24 cellular contexts compared by ENCODE assay signal in the genomic region with DNA sequence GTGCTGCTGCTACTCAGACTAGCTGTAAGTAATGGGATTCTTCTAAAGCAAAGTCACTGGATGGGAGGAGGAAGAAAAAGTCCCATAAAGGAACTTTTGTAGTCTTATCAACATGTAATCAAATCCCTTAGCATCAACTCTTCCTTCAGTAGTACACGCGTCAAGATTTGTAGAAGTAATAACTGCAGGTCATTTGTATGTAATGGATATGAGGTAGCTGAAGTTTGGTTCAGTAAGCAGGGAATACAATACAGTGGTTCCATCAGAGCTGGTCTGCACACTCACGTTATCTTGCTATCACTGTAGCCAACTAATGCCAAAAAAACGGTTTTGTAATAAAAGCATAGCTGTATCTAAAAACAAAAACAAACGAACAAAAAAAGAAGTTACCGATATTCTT.
DNase-seq lines count a peak whose midpoint lies in the region; ATAC-seq, FAIRE-seq and TF ChIP-seq lines count a peak whose summit lies in the region.
"Had no signal": no experiment of that assay in that cellular context is flagged by ENCODE, and none has a peak within 500 bp of the region (broad histone marks: within the 10 kb centered on the region; RNA-seq: fewer than 3 reads in every experiment).

No MANE protein-coding gene starts in this region.

- intact Hi-C loops in K562 (cut with micrococcal nuclease): no loop called here
- intact Hi-C loops in CD4-positive, alpha-beta memory T cell (cut with micrococcal nuclease): no loop called here

- TF ChIP-seq CTCF in HEK293 (tag by site-specific recombination; IDR thresholded peaks at IDR 0.05) (no peak), K562 (IDR thresholded peaks at IDR 0.05 in 2 of 3, conservative IDR thresholded peaks at IDR 0.05 in 1 of 3; ENCODE audit: insufficient read depth in 2 of 3, low read depth in 1 of 3, low read length in 3 of 3) (no peak), suprapubic skin (IDR thresholded peaks at IDR 0.05) (no peak), type B pancreatic cell (conservative IDR thresholded peaks at IDR 0.05) (no peak)

- H3K9me3 ChIP-seq in HEK293 (ENCODE audit: control insufficient read depth, insufficient read depth, low read depth, low read length) (no peaks in the 10 kb centered on the region), K562 (replicated peaks; ENCODE audit: control insufficient read depth, insufficient read depth, low read depth, low read length) (no peaks in the 10 kb centered on the region), suprapubic skin (no peaks in the 10 kb centered on the region)
- H3K9me3 ChIP-seq in CD4-positive, alpha-beta memory T cell (ENCODE audit: control insufficient read depth in 1 of 2, low read length in 2 of 2): no peaks in the 10 kb centered on the region
- H3K9me3 ChIP-seq: BLaER1 had no signal

- H4K20me1 ChIP-seq in K562 (replicated peaks; ENCODE audit: control insufficient read depth, insufficient read depth, low read length): no peaks in the 10 kb centered on the region
- H4K20me1 ChIP-seq: BLaER1 had no signal

- H3K36me3 Mint-ChIP-seq in activated naive CD8-positive, alpha-beta T cell: peaks cover 2% of the 10 kb centered on the region
- peaks cover 12% of the 10 kb centered on the region for H3K36me3 Mint-ChIP-seq in activated naive CD8-positive, alpha-beta T cell treated with anti-CD3 and anti-CD28 coated beads, Interleukin-2, amount 50 U/mL, for 24 hours (ENCODE audit: low read depth)
- peaks cover 17 to 29% of the 10 kb centered on the region in 2 donors for H3K36me3 Mint-ChIP-seq in CD4-positive, alpha-beta memory T cell
- peaks cover 9% of the 10 kb centered on the region for H3K36me3 Mint-ChIP-seq in type B pancreatic cell

- H3K9ac ChIP-seq in K562 (ENCODE audit: insufficient read depth in 1 of 2, low read depth in 2 of 2, low read length in 2 of 2): no peak overlapping the region
- H3K9ac ChIP-seq: BLaER1 had no signal

- WGBS in K562 (ENCODE audit: insufficient coverage, low coverage, missing lambda C conversion rate): 58% methylated on average over 6 of the region's 6 CpGs
- WGBS in suprapubic skin: 89% methylated on average over 6 of the region's 6 CpGs

- H3K4me3 ChIP-seq in HEK293 (ENCODE audit: low read depth, low read length): no peak overlapping the region
- H3K4me3 ChIP-seq in K562: no peak overlapping the region
- no peak overlapping the region for H3K4me3 ChIP-seq in suprapubic skin
- H3K4me3 ChIP-seq in CD4-positive, alpha-beta memory T cell (ENCODE audit: low read length in 2 of 2): no peak overlapping the region
- H3K4me3 ChIP-seq: BLaER1, GM12878, GM23338 had no signal

- H3K27me3 ChIP-seq in K562 (ENCODE audit: control insufficient read depth in 2 of 2, insufficient read depth in 2 of 2, low read length in 2 of 2) (no peaks in the 10 kb centered on the region), suprapubic skin (no peaks in the 10 kb centered on the region)
- H3K27me3 ChIP-seq in CD4-positive, alpha-beta memory T cell (ENCODE audit: insufficient read depth, low read length): no peaks in the 10 kb centered on the region
- H3K27me3 ChIP-seq: BLaER1 had no signal

- no peaks in the 10 kb centered on the region for H3K9me1 ChIP-seq in K562 (ENCODE audit: control insufficient read depth, insufficient read depth, low read length)

- TF ChIP-seq RAD21 in K562 (CRISPR knock-in tag; conservative IDR thresholded peaks at IDR 0.05 in 1 of 2, IDR thresholded peaks at IDR 0.05 in 1 of 2): no peak

- no peak overlapping the region for H3K4me3 Mint-ChIP-seq in activated naive CD8-positive, alpha-beta T cell
- H3K4me3 Mint-ChIP-seq in activated naive CD8-positive, alpha-beta T cell treated with anti-CD3 and anti-CD28 coated beads, Interleukin-2, amount 50 U/mL, for 24 hours: no peak overlapping the region
- no peak overlapping the region for H3K4me3 Mint-ChIP-seq in CD4-positive, alpha-beta memory T cell
- no peak overlapping the region for H3K4me3 Mint-ChIP-seq in type B pancreatic cell
- H3K4me3 Mint-ChIP-seq: B cell, GM23338, H9, HFFc6 had no signal

- no peak for DNase-seq in activated naive CD8-positive, alpha-beta T cell treated with anti-CD3 and anti-CD28 coated beads, Interleukin-2, amount 50 U/mL, for 24 hours
- no peak for DNase-seq in K562 (ENCODE audit: extremely low read depth in 1 of 4, low spot score in 3 of 4)
- no peak for DNase-seq in stimulated activated CD4-positive, alpha-beta T cell treated with anti-CD3 and anti-CD28 coated beads, Interleukin-2, amount 100 ng/mL, for 24 hours
- no peak for DNase-seq in suprapubic skin (ENCODE audit: low spot score in 2 of 2)
- no peak for DNase-seq in CD4-positive, alpha-beta memory T cell
- DNase-seq in type B pancreatic cell (ENCODE audit: extremely low spot score, unreplicated experiment): no peak
- DNase-seq: CD4-positive, CD25-positive, alpha-beta regulatory T cell; COR-L47; DMS153; DND-41; H9; HFFc6 had no signal

- no peak for ATAC-seq in activated naive CD8-positive, alpha-beta T cell treated with anti-CD3 and anti-CD28 coated beads, Interleukin-2, amount 50 U/mL, for 24 hours
- ATAC-seq in K562: no peak
- ATAC-seq: GM12878, GM23338, HCT116 had no signal

- no peaks in the 10 kb centered on the region for H3K79me2 ChIP-seq in K562 (ENCODE audit: control insufficient read depth, insufficient read depth, low read length)

- TF ChIP-seq POLR2A in K562 (conservative IDR thresholded peaks at IDR 0.05) (no peak), suprapubic skin (IDR thresholded peaks at IDR 0.05) (no peak)

- H3K9me3 Mint-ChIP-seq in activated naive CD8-positive, alpha-beta T cell (ENCODE audit: low read depth): no peaks in the 10 kb centered on the region
- no peaks in the 10 kb centered on the region for H3K9me3 Mint-ChIP-seq in activated naive CD8-positive, alpha-beta T cell treated with anti-CD3 and anti-CD28 coated beads, Interleukin-2, amount 50 U/mL, for 24 hours
- no peaks in the 10 kb centered on the region for H3K9me3 Mint-ChIP-seq in CD4-positive, alpha-beta memory T cell
- no peaks in the 10 kb centered on the region for H3K9me3 Mint-ChIP-seq in type B pancreatic cell
- H3K9me3 Mint-ChIP-seq: CD4-positive, CD25-positive, alpha-beta regulatory T cell; GM23338; H9; HFFc6 had no signal

- no peak overlapping the region for H3K4me2 ChIP-seq in K562 (ENCODE audit: insufficient read depth, low read length)
- H3K4me2 ChIP-seq: BLaER1, GM23338 had no signal

- peaks cover 18% of the 10 kb centered on the region for H3K4me1 Mint-ChIP-seq in activated naive CD8-positive, alpha-beta T cell (ENCODE audit: low read depth)
- peaks cover 7% of the 10 kb centered on the region for H3K4me1 Mint-ChIP-seq in activated naive CD8-positive, alpha-beta T cell treated with anti-CD3 and anti-CD28 coated beads, Interleukin-2, amount 50 U/mL, for 24 hours
- peaks cover 10 to 17% (median 15%) of the 10 kb centered on the region in 4 donors for H3K4me1 Mint-ChIP-seq in CD4-positive, alpha-beta memory T cell
- no peaks in the 10 kb centered on the region for H3K4me1 Mint-ChIP-seq in type B pancreatic cell (ENCODE audit: unreplicated experiment)
- H3K4me1 Mint-ChIP-seq: B cell, GM23338, H9 had no signal

- H3K27ac ChIP-seq in HEK293 (ENCODE audit: extremely low read depth, low read depth, low read length): no peak overlapping the region
- no peak overlapping the region for H3K27ac ChIP-seq in K562 (ENCODE audit: extremely low read depth, low read depth, low read length)
- no peak overlapping the region for H3K27ac ChIP-seq in suprapubic skin
- H3K27ac ChIP-seq in CD4-positive, alpha-beta memory T cell (ENCODE audit: low read depth, low read length): no peak overlapping the region
- H3K27ac ChIP-seq: 22Rv1, BLaER1, C4-2B had no signal

- no peaks in the 10 kb centered on the region for H3K4me1 ChIP-seq in HEK293 (ENCODE audit: control insufficient read depth, insufficient read depth, low read length)
- peaks cover 4 to 6% of the 10 kb centered on the region in 2 experiments; a peak in 3 of 5 replicates for H3K4me1 ChIP-seq in K562 (replicated peaks in 1 of 2; ENCODE audit: control insufficient read depth in 2 of 2, insufficient read depth in 2 of 2, low read length in 2 of 2)
- H3K4me1 ChIP-seq in suprapubic skin: no peaks in the 10 kb centered on the region
- H3K4me1 ChIP-seq in CD4-positive, alpha-beta memory T cell (ENCODE audit: insufficient read depth, low read length): peaks cover 13% of the 10 kb centered on the region
- H3K4me1 ChIP-seq: BLaER1 had no signal

- POLR2A ChIA-PET in HEK293 (lab: Yijun Ruan, JAX) (no interaction called here), K562 (lab: Yijun Ruan, JAX) (no interaction called here)
- POLR2A ChIA-PET in CD4-positive, alpha-beta memory T cell (lab: Charles Lee; ENCODE audit: partially characterized antibody): interaction anchor here (0.8 kb wide), 1 partner anchor 72 kb away, joined by 4 read pairs; the partner anchor contains the start of gene MICU2

- no peaks in the 10 kb centered on the region for H3K27me3 Mint-ChIP-seq in activated naive CD8-positive, alpha-beta T cell
- no peaks in the 10 kb centered on the region for H3K27me3 Mint-ChIP-seq in activated naive CD8-positive, alpha-beta T cell treated with anti-CD3 and anti-CD28 coated beads, Interleukin-2, amount 50 U/mL, for 24 hours
- no peaks in the 10 kb centered on the region for H3K27me3 Mint-ChIP-seq in CD4-positive, alpha-beta memory T cell
- H3K27me3 Mint-ChIP-seq in type B pancreatic cell: no peaks in the 10 kb centered on the region
- H3K27me3 Mint-ChIP-seq: B cell; CD4-positive, CD25-positive, alpha-beta regulatory T cell had no signal

- TF ChIP-seq EP300 in K562 (IDR thresholded peaks at IDR 0.05; ENCODE audit: low read length) (no peak), suprapubic skin (IDR thresholded peaks at IDR 0.05) (no peak)

- peak overlapping the region; percentile 36 for H3K27ac Mint-ChIP-seq in activated naive CD8-positive, alpha-beta T cell
- no peak overlapping the region for H3K27ac Mint-ChIP-seq in activated naive CD8-positive, alpha-beta T cell treated with anti-CD3 and anti-CD28 coated beads, Interleukin-2, amount 50 U/mL, for 24 hours
- peak overlapping the region in 1 of 7 donors; percentile 7 for H3K27ac Mint-ChIP-seq in CD4-positive, alpha-beta memory T cell
- H3K27ac Mint-ChIP-seq in type B pancreatic cell: no peak overlapping the region
- H3K27ac Mint-ChIP-seq: B cell, GM23338, H9, HFFc6 had no signal

- no peak overlapping the region for H2AFZ ChIP-seq in K562 (ENCODE audit: low read depth, low read length)
- H2AFZ ChIP-seq: GM23338 had no signal

- BruUV-seq in K562 (replicated peaks; lab: Mats Ljungman, UMichigan): no TSS peak

- FAIRE-seq in K562 (lab: Jason Lieb, UNC): peak; percentile 48
- FAIRE-seq: A204.1, G401.6, GM12878, GM18507 had no signal

- no peaks in the 10 kb centered on the region for H3K36me3 ChIP-seq in HEK293 (ENCODE audit: control insufficient read depth in 2 of 2, insufficient read depth in 1 of 2, low read length in 2 of 2)
- H3K36me3 ChIP-seq in K562 (ENCODE audit: control insufficient read depth, insufficient read depth, low read length): peaks cover 2% of the 10 kb centered on the region; the same call in 1 of the 3 replicates
- peaks cover 16% of the 10 kb centered on the region for H3K36me3 ChIP-seq in suprapubic skin
- H3K36me3 ChIP-seq in CD4-positive, alpha-beta memory T cell (ENCODE audit: insufficient read depth, low read length): peaks cover 3% of the 10 kb centered on the region

- CTCF ChIA-PET in HEK293 (lab: Yijun Ruan, JAX): no interaction called here
- CTCF ChIA-PET in K562 (lab: Yijun Ruan, JAX; ENCODE audit: low intra/inter-chr PET ratio): no interaction called here
- CTCF ChIA-PET in CD4-positive, alpha-beta memory T cell (lab: Charles Lee; ENCODE audit: partially characterized antibody): no interaction called here

- in situ Hi-C loops in K562 (cut with MboI): no loop called here
